ENCODE assay signal across 15 cellular contexts in the genomic region with DNA sequence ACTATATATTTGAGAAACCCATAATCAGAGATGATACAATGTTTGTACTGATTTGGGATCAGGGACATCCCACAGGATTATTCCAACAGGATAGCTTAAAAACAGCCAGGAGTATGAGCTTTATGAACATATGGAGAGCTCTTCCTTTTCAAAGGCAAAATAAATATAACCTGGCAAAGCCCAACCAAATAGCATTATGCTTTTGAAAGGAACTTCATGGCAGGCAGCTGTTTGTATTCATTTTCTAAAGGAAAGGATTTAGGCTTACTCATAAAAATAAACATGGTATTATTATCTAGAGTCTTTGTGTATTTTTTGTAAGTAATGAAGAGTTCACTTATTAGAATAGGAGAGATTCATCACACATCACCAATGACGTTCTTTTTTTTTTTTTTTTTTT.
"Had no signal": no experiment of that assay in that cellular context is flagged by ENCODE, and none has a peak within 500 bp of the region (broad histone marks: within the 10 kb centered on the region; RNA-seq: fewer than 3 reads in every experiment).

No MANE protein-coding gene starts in this region.

- FAIRE-seq: pancreas had no signal

- DNase-seq: activated B cell treated with CpG ODN at 0.5 μM for 24 hours; activated CD4-positive, alpha-beta memory T cell treated with anti-CD3 and anti-CD28 coated beads, Interleukin-2, amount 10 ng/mL, durations not matched to agents 7 days and 5 days; activated CD4-positive, alpha-beta T cell treated with anti-CD3 and anti-CD28 coated beads for 48 hours; activated CD8-positive, alpha-beta memory T cell treated with anti-CD3 and anti-CD28 coated beads, Interleukin-2, amount 10 ng/mL, durations not matched to agents 7 days and 5 days; activated naive CD8-positive, alpha-beta T cell treated with anti-CD3 and anti-CD28 coated beads for 36 hours; amygdala; body of pancreas; mesenchymal stem cell; mucosa of descending colon; naive thymus-derived CD4-positive, alpha-beta T cell; pancreas; right lobe of liver; stimulated activated CD4-positive, alpha-beta T cell treated with anti-CD3 and anti-CD28 coated beads, Interleukin-4, amount 100 ng/mL, for 1 hour; stimulated activated naive CD8-positive, alpha-beta T cell treated with anti-CD3 and anti-CD28 coated beads, Interleukin-15, amount 100 ng/mL, for 72 hours; trophoblast cell had no signal

- ATAC-seq: activated CD8-positive, alpha-beta memory T cell treated with anti-CD3 and anti-CD28 coated beads, Interleukin-2, amount 10 ng/mL, durations not matched to agents 7 days and 5 days; body of pancreas; mucosa of descending colon; naive thymus-derived CD4-positive, alpha-beta T cell; pancreas; right lobe of liver; stimulated activated naive CD8-positive, alpha-beta T cell treated with anti-CD3 and anti-CD28 coated beads, Interleukin-15, amount 100 ng/mL, for 72 hours had no signal
